Comparison of ENCODE assay signal across 8 cellular contexts in genomic region chr18:49728542-49728941, GRCh38.
A peak's percentile ranks its signal among the peaks of the same experiment; 100 is the strongest.
DNase-seq lines count a peak whose midpoint lies in the region; ATAC-seq and TF ChIP-seq lines count a peak whose summit lies in the region.

No MANE protein-coding gene starts in this region.

- H3K4me2 ChIP-seq in PC-9 = no peak overlapping the region

- no TSS peak for BruUV-seq in PC-9 (replicated peaks; lab: Mats Ljungman, UMichigan)

- no peaks in the 10 kb centered on the region for H3K9me2 ChIP-seq in PC-9 (ENCODE audit: insufficient read depth)

- no peak for ATAC-seq in GM21786 (IDR thresholded peaks at IDR 0.05; ENCODE audit: unreplicated experiment)

- H3F3A ChIP-seq in PC-9 (ENCODE audit: insufficient read depth, low read depth) = peaks cover 43% of the 10 kb centered on the region

- no peak overlapping the region for H2AFZ ChIP-seq in PC-9

- H3K36me3 ChIP-seq in HEK293 (ENCODE audit: control insufficient read depth in 2 of 2, insufficient read depth in 1 of 2, low read length in 2 of 2) (no peaks in the 10 kb centered on the region), PC-9 (ENCODE audit: low read depth) (no peaks in the 10 kb centered on the region)

- DNase-seq in DMS 273 (lab: John Stamatoyannopoulos, UW; ENCODE audit: unreplicated experiment) (peak; percentile 85), PC-9 (peak in 1 of 2 experiments; percentile 42), dorsolateral prefrontal cortex (peak in 3 of 10 donors; percentile 33 to 54 (median 54)), nephron progenitor cell (peak; percentile 53)
- DNase-seq in stimulated activated naive CD4-positive, alpha-beta T cell treated with Interleukin-2 at 50 U/mL for 16 hours (lab: John Stamatoyannopoulos, UW) = no peak
- no peak for DNase-seq in NK-92 treated with Interleukin-12 subunit alpha and Interleukin-12 subunit beta, amount 100 ng/mL, for 24 hours (lab: John Stamatoyannopoulos, UW)

- no peaks in the 10 kb centered on the region for H3K36me3 Mint-ChIP-seq in nephron progenitor cell (ENCODE audit: low read depth)

- H3K4me3 ChIP-seq in HEK293 (ENCODE audit: low read depth, low read length) = no peak overlapping the region
- no peak overlapping the region for H3K4me3 ChIP-seq in PC-9
- no peak overlapping the region for H3K4me3 ChIP-seq in dorsolateral prefrontal cortex

- H3K9me3 ChIP-seq in HEK293 (ENCODE audit: control insufficient read depth, insufficient read depth, low read depth, low read length) (no peaks in the 10 kb centered on the region), PC-9 (ENCODE audit: insufficient read depth, low read depth) (no peaks in the 10 kb centered on the region)

- H3K9me3 Mint-ChIP-seq in nephron progenitor cell = peaks cover 3% of the 10 kb centered on the region

- CTCF ChIA-PET in HEK293 (lab: Yijun Ruan, JAX) = interaction anchor here (0.6 to 7.3 kb wide), 24 partner anchors 10 to 1792 kb away, joined by 3 to 51 read pairs (median 4); partner anchors contain the start of gene LIPG
- CTCF ChIA-PET in PC-9 (lab: Charles Lee) = no interaction called here

- peaks cover 19% of the 10 kb centered on the region for H3K4me1 ChIP-seq in HEK293 (ENCODE audit: control insufficient read depth, insufficient read depth, low read length)
- peaks cover 71% of the 10 kb centered on the region for H3K4me1 ChIP-seq in PC-9 (replicated peaks; ENCODE audit: insufficient read depth)

- POLR2A ChIA-PET in HEK293 (lab: Yijun Ruan, JAX) = interaction anchor here (0.7 kb wide), 3 partner anchors 104 to 1278 kb away, joined by 3 to 9 read pairs (median 7); no protein-coding TSS in a partner anchor
- POLR2A ChIA-PET in PC-9 (lab: Charles Lee; ENCODE audit: unreplicated experiment) = interaction anchor here (1.2 kb wide), 1 partner anchor 109 kb away, joined by 3 read pairs; no protein-coding TSS in a partner anchor

- H3K27me3 Mint-ChIP-seq in nephron progenitor cell (ENCODE audit: low read depth, poor library complexity) = no peaks in the 10 kb centered on the region

- no peaks in the 10 kb centered on the region for H3K79me2 ChIP-seq in PC-9 (ENCODE audit: low read depth)

- no peak overlapping the region for H3K27ac Mint-ChIP-seq in nephron progenitor cell

- peak; percentile 46; the same call in 1 of the 2 replicates for TF ChIP-seq CTCF in HEK293 (tag by site-specific recombination; IDR thresholded peaks at IDR 0.05)
- TF ChIP-seq CTCF in PC-9 (conservative IDR thresholded peaks at IDR 0.05) = peak; percentile 73
- peak in 52 of 56 donors; percentile 11 to 59 (median 43) for TF ChIP-seq CTCF in dorsolateral prefrontal cortex (IDR thresholded peaks at IDR 0.05 in 54 of 56, conservative IDR thresholded peaks at IDR 0.05 in 2 of 56; ENCODE audit: low read depth in 1 of 56, partially characterized antibody in 56 of 56)
- TF ChIP-seq CTCF in nephron progenitor cell (IDR thresholded peaks at IDR 0.05) = peak; percentile 50

- peaks cover 46% of the 10 kb centered on the region for H3K4me1 Mint-ChIP-seq in nephron progenitor cell

- H3K27ac ChIP-seq in HEK293 (ENCODE audit: extremely low read depth, low read depth, low read length) = no peak overlapping the region
- H3K27ac ChIP-seq in PC-9 = no peak overlapping the region
- H3K27ac ChIP-seq in dorsolateral prefrontal cortex = no peak overlapping the region

- H4K20me1 ChIP-seq in PC-9 (ENCODE audit: insufficient read depth) = no peaks in the 10 kb centered on the region

- intact Hi-C loops in PC-9 (cut with micrococcal nuclease; ENCODE audit: unreplicated experiment) = loop anchor here (5.0 kb wide), 1 partner anchor 166 kb away; the partner anchor contains the start of gene LIPG
- intact Hi-C loops in dorsolateral prefrontal cortex (cut with DNase I) = no loop called here

- H3K27me3 ChIP-seq in PC-9 (ENCODE audit: insufficient read depth, low read depth) (no peaks in the 10 kb centered on the region), dorsolateral prefrontal cortex (no peaks in the 10 kb centered on the region)

- no peak overlapping the region for H3K4me3 Mint-ChIP-seq in nephron progenitor cell

TF ChIP-seq in HEK293, 187 proteins besides CTCF, POLR2A, EP300 and RAD21:
- TF ChIP-seq GLI2 (tag by site-specific recombination; IDR thresholded peaks at IDR 0.05; ENCODE audit: borderline replicate concordance, low read depth) (no peak), ZBTB17 (tag by site-specific recombination; IDR thresholded peaks at IDR 0.05) (peak; percentile 65), ZNF677 (tag by site-specific recombination; IDR thresholded peaks at IDR 0.05) (no peak), KLF17 (tag by site-specific recombination; IDR thresholded peaks at IDR 0.05) (no peak), ZNF654 (tag by site-specific recombination; IDR thresholded peaks at IDR 0.05; ENCODE audit: low read depth) (peak; percentile 67), ZSCAN16 (tag by site-specific recombination; IDR thresholded peaks at IDR 0.05) (no peak), ZNF146 (tag by site-specific recombination; IDR thresholded peaks at IDR 0.05) (no peak), ZNF747 (tag by site-specific recombination; IDR thresholded peaks at IDR 0.05) (no peak), ZNF16 (tag by site-specific recombination; IDR thresholded peaks at IDR 0.05; ENCODE audit: low read depth) (no peak), KLF8 (tag by site-specific recombination; IDR thresholded peaks at IDR 0.05) (no peak), SETDB1 (IDR thresholded peaks at IDR 0.05; ENCODE audit: insufficient read length, low read length) (no peak), ZNF2 (tag by site-specific recombination; IDR thresholded peaks at IDR 0.05) (0 out of 2 replicates have a peak, but pooled peaks have one; percentile 27), ZSCAN30 (tag by site-specific recombination; IDR thresholded peaks at IDR 0.05) (peak; percentile 50; the same call in 1 of the 2 replicates), ZXDB (tag by site-specific recombination; IDR thresholded peaks at IDR 0.05) (0 out of 2 replicates have a peak, but pooled peaks have one; percentile 22), ZNF707 (tag by site-specific recombination; IDR thresholded peaks at IDR 0.05) (no peak)
- TF ChIP-seq, protein P1, sequence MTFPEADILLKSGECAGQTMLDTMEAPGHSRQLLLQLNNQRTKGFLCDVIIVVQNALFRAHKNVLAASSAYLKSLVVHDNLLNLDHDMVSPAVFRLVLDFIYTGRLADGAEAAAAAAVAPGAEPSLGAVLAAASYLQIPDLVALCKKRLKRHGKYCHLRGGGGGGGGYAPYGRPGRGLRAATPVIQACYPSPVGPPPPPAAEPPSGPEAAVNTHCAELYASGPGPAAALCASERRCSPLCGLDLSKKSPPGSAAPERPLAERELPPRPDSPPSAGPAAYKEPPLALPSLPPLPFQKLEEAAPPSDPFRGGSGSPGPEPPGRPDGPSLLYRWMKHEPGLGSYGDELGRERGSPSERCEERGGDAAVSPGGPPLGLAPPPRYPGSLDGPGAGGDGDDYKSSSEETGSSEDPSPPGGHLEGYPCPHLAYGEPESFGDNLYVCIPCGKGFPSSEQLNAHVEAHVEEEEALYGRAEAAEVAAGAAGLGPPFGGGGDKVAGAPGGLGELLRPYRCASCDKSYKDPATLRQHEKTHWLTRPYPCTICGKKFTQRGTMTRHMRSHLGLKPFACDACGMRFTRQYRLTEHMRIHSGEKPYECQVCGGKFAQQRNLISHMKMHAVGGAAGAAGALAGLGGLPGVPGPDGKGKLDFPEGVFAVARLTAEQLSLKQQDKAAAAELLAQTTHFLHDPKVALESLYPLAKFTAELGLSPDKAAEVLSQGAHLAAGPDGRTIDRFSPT (tag by site-specific recombination; IDR thresholded peaks at IDR 0.05) = no peak
TF ChIP-seq in HEK293: peak in this region for 5.

Comparison
In these comparisons a context has a peak if more than half of its experiments do, and no peak if none do; other contexts are left out.
1. DNase-seq: peak in DMS 273 (single experiment) and nephron progenitor cell (single experiment); none in stimulated activated naive CD4-positive, alpha-beta T cell treated with Interleukin-2 at 50 U/mL for 16 hours (single experiment) and NK-92 treated with Interleukin-12 subunit alpha and Interleukin-12 subunit beta, amount 100 ng/mL, for 24 hours (single experiment).
2. Peak in every context shown above with its lines, with median percentiles within 50 percentile points of each other: CTCF ChIP-seq.